7 cellular contexts compared by ENCODE assay signal in genomic region chr9:29906065-29906464, GRCh38.
"Had no signal": no experiment of that assay in that cellular context is flagged by ENCODE, and none has a peak within 500 bp of the region (broad histone marks: within the 10 kb centered on the region; RNA-seq: fewer than 3 reads in every experiment).

No MANE protein-coding gene starts in this region.

- H3K27ac Mint-ChIP-seq: HFFc6 had no signal

- H3K4me3 Mint-ChIP-seq: HFFc6 had no signal

- H3K9me3 Mint-ChIP-seq: HFFc6 had no signal

- ATAC-seq: HCT116, K562 had no signal

- DNase-seq: GM23248, GOT3, H7, HFFc6, IMR-90 had no signal
